14 cellular contexts compared by ENCODE assay signal in genomic region chr2:230131366-230131765, GRCh38.
A peak's percentile ranks its signal among the peaks of the same experiment; 100 is the strongest.
DNase-seq lines count a peak whose midpoint lies in the region; ATAC-seq, FAIRE-seq and TF ChIP-seq lines count a peak whose summit lies in the region.
"Had no signal": no experiment of that assay in that cellular context is flagged by ENCODE, and none has a peak within 500 bp of the region (broad histone marks: within the 10 kb centered on the region; RNA-seq: fewer than 3 reads in every experiment).

No MANE protein-coding gene starts in this region.

- H3K4me1 Mint-ChIP-seq in osteocyte (ENCODE audit: unreplicated experiment) (peaks cover 10% of the 10 kb centered on the region), natural killer cell (peaks cover 0 to 14% of the 10 kb centered on the region in 2 donors)
- no peaks in the 10 kb centered on the region for H3K4me1 Mint-ChIP-seq in activated naive CD4-positive, alpha-beta T cell treated with anti-CD3 and anti-CD28 coated beads, Interleukin-2, amount 10 ng/mL, durations not matched to agents 7 days and 5 days

- peak overlapping the region; percentile 76 for H3K27ac Mint-ChIP-seq in osteocyte (ENCODE audit: unreplicated experiment)
- H3K27ac Mint-ChIP-seq in natural killer cell, result no peak overlapping the region
- H3K27ac Mint-ChIP-seq in activated naive CD4-positive, alpha-beta T cell treated with anti-CD3 and anti-CD28 coated beads, Interleukin-2, amount 10 ng/mL, durations not matched to agents 7 days and 5 days, result no peak overlapping the region
- H3K27ac Mint-ChIP-seq: activated CD4-positive, alpha-beta T cell treated with anti-CD3 and anti-CD28 coated beads, Interleukin-2, amount 10 ng/mL, durations not matched to agents 7 days and 5 days had no signal

- H3K9me3 Mint-ChIP-seq in osteocyte (ENCODE audit: unreplicated experiment) (no peaks in the 10 kb centered on the region), natural killer cell (peaks cover 0 to 2% of the 10 kb centered on the region in 2 donors)
- no peaks in the 10 kb centered on the region for H3K9me3 Mint-ChIP-seq in activated naive CD4-positive, alpha-beta T cell treated with anti-CD3 and anti-CD28 coated beads, Interleukin-2, amount 10 ng/mL, durations not matched to agents 7 days and 5 days
- H3K9me3 Mint-ChIP-seq: activated CD4-positive, alpha-beta T cell treated with anti-CD3 and anti-CD28 coated beads, Interleukin-2, amount 10 ng/mL, durations not matched to agents 7 days and 5 days had no signal

- CTCF ChIA-PET in activated naive CD4-positive, alpha-beta T cell treated with anti-CD3 and anti-CD28 coated beads, Interleukin-2, amount 10 ng/mL, durations not matched to agents 7 days and 5 days (lab: Charles Lee), result no interaction called here

- peaks cover 30% of the 10 kb centered on the region for H3K9me3 ChIP-seq in left ventricle myocardium inferior (replicated peaks)
- peaks cover 0 to 3% (median 1%) of the 10 kb centered on the region in 4 donors for H3K9me3 ChIP-seq in upper lobe of left lung
- H3K9me3 ChIP-seq: HAP-1 had no signal

- no peak for FAIRE-seq in GM12892 (lab: Jason Lieb, UNC)

- WGBS in upper lobe of left lung, 2 donors, result 36 to 71% methylated on average over 4 of the region's 4 CpGs

- no peaks in the 10 kb centered on the region for H3K27me3 ChIP-seq in left ventricle myocardium inferior (ENCODE audit: low read depth)
- no peaks in the 10 kb centered on the region for H3K27me3 ChIP-seq in upper lobe of left lung
- H3K27me3 ChIP-seq: MG63 had no signal

- peaks cover 60% of the 10 kb centered on the region for H3K4me1 ChIP-seq in left ventricle myocardium inferior
- H3K4me1 ChIP-seq in upper lobe of left lung, result peaks cover 4 to 41% (median 13%) of the 10 kb centered on the region in 4 donors
- H3K4me1 ChIP-seq: HAP-1 had no signal

- H3K36me3 ChIP-seq in left ventricle myocardium inferior, result no peaks in the 10 kb centered on the region
- H3K36me3 ChIP-seq in upper lobe of left lung, result no peaks in the 10 kb centered on the region
- H3K36me3 ChIP-seq: HAP-1, MG63 had no signal

- H3K4me3 ChIP-seq in left ventricle myocardium inferior (no peak overlapping the region), upper lobe of left lung (no peak overlapping the region)
- H3K4me3 ChIP-seq: HAP-1, MG63 had no signal

- no peak for TF ChIP-seq POLR2A in upper lobe of left lung (IDR thresholded peaks at IDR 0.05)
- TF ChIP-seq POLR2A in GM12892 (IDR thresholded peaks at IDR 0.05; ENCODE audit: low read depth, low read length), result no peak

- TF ChIP-seq EP300 in upper lobe of left lung (IDR thresholded peaks at IDR 0.05), result no peak

- TF ChIP-seq CTCF in left ventricle myocardium inferior (IDR thresholded peaks at IDR 0.05; ENCODE audit: borderline replicate concordance) (no peak), osteocyte (IDR thresholded peaks at IDR 0.05) (no peak), upper lobe of left lung (IDR thresholded peaks at IDR 0.05) (no peak), natural killer cell (IDR thresholded peaks at IDR 0.05) (no peak)

- H3K4me3 Mint-ChIP-seq in osteocyte (ENCODE audit: unreplicated experiment) (no peak overlapping the region), natural killer cell (no peak overlapping the region)
- no peak overlapping the region for H3K4me3 Mint-ChIP-seq in activated naive CD4-positive, alpha-beta T cell treated with anti-CD3 and anti-CD28 coated beads, Interleukin-2, amount 10 ng/mL, durations not matched to agents 7 days and 5 days
- H3K4me3 Mint-ChIP-seq: activated CD4-positive, alpha-beta T cell treated with anti-CD3 and anti-CD28 coated beads, Interleukin-2, amount 10 ng/mL, durations not matched to agents 7 days and 5 days; naive thymus-derived CD4-positive, alpha-beta T cell had no signal

- no peak for DNase-seq in caudate nucleus (lab: John Stamatoyannopoulos, UW)
- no peak for DNase-seq in left ventricle myocardium inferior
- DNase-seq in osteocyte (ENCODE audit: extremely low spot score, unreplicated experiment), result no peak
- DNase-seq in upper lobe of left lung, result no peak
- no peak for DNase-seq in inferior parietal cortex (ENCODE audit: extremely low spot score)
- no peak for DNase-seq in GM12892 (ENCODE audit: insufficient read length)
- DNase-seq in natural killer cell, result no peak
- no peak for DNase-seq in activated naive CD4-positive, alpha-beta T cell treated with anti-CD3 and anti-CD28 coated beads, Interleukin-2, amount 10 ng/mL, durations not matched to agents 7 days and 5 days
- DNase-seq: activated CD4-positive, alpha-beta T cell treated with anti-CD3 and anti-CD28 coated beads, Interleukin-2, amount 10 ng/mL, durations not matched to agents 7 days and 5 days; activated naive CD4-positive, alpha-beta T cell treated with anti-CD3 and anti-CD28 coated beads, Interleukin-2, amount 50 U/mL, for 16 hours; effector CD4-positive, alpha-beta T cell; naive thymus-derived CD4-positive, alpha-beta T cell had no signal

- ATAC-seq in upper lobe of left lung (ENCODE audit: low FRiP score in 2 of 2) (no peak), natural killer cell (no peak)
- ATAC-seq: naive thymus-derived CD4-positive, alpha-beta T cell had no signal

- H3K27ac ChIP-seq in caudate nucleus (ENCODE audit: low read depth, low read length) (peak overlapping the region; percentile 39), left ventricle myocardium inferior (replicated peaks) (peak overlapping the region; percentile 88), upper lobe of left lung (peak overlapping the region; percentile 64 to 92 (median 78))

- intact Hi-C loops in left ventricle myocardium inferior (cut with micrococcal nuclease), result no loop called here
- intact Hi-C loops in natural killer cell (cut with micrococcal nuclease), result no loop called here

- H3K27me3 Mint-ChIP-seq in osteocyte (ENCODE audit: unreplicated experiment) (peaks cover 11% of the 10 kb centered on the region), natural killer cell (ENCODE audit: low read depth in 2 of 2) (no peaks in the 10 kb centered on the region)
- peaks cover 3% of the 10 kb centered on the region for H3K27me3 Mint-ChIP-seq in activated naive CD4-positive, alpha-beta T cell treated with anti-CD3 and anti-CD28 coated beads, Interleukin-2, amount 10 ng/mL, durations not matched to agents 7 days and 5 days

- H3K36me3 Mint-ChIP-seq in osteocyte (ENCODE audit: unreplicated experiment) (no peaks in the 10 kb centered on the region), natural killer cell (no peaks in the 10 kb centered on the region)
- peaks cover 2% of the 10 kb centered on the region for H3K36me3 Mint-ChIP-seq in activated naive CD4-positive, alpha-beta T cell treated with anti-CD3 and anti-CD28 coated beads, Interleukin-2, amount 10 ng/mL, durations not matched to agents 7 days and 5 days
